6 cellular contexts compared by ENCODE assay signal in the genomic region with DNA sequence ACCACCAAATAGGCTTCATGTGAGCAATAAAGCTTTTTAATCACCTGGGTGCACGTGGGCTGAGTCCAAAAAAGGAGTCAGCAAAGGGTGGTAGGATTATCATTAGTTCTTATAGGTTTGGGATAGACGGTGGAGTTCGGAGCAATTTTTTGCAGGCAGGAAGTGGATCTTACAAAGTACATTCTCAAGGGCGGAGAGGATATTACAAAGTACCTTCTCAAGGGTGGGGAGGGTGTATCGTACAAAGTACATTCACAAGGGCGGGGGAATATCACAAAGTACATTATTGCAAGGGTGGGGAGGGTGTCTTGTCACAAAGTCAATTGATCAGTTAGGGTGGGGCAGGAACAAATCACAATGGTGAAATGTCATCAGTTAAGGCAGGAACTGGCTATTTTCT. TPM values are rescaled to one million over a fixed set of nuclear protein-coding genes. Genes with fewer than 3 reads are reported as not detected.
"Had no signal": no experiment of that assay in that cellular context is flagged by ENCODE, and none has a peak within 500 bp of the region (broad histone marks: within the 10 kb centered on the region; RNA-seq: fewer than 3 reads in every experiment).

No MANE protein-coding gene starts in this region.

RNA-seq across cellular contexts. Expression of a gene that starts 8.6 kb away (rescaled TPM):
- total RNA-seq: GM23248, GM23338, H1, H4, H7, HFFc6 had no signal
- polyA plus RNA-seq: GM23248, GM23338, H1 had no signal
